ENCODE assay signal across 17 cellular contexts in the genomic region with DNA sequence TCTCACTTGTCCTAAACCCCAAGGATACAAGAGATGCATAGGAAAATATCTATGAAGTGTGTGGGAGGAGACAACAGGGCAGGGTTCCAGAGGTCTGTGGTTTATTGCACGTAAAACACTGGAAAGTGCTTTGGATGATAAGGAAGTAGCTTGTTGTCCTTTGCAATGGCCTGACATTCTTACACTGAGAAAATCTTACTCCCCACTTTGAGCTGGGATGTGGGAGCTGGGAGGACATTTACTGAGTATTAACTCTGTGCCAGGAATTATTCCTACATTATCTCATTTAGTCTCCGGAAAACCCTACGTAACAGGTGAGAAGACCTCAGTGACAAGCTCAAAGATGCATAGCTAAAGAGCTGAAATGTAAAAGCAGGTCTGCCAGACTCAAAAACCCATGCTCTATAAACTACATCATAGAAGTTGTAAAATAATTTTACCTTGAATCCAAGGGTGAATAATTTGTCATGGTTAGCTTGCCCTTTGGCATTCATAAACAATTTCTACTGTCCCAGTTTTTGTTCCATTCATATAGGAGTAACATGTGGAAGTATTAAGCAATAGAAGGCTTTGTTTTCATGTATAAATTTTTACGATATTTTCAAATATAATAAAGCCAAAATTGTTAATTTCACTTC. TPM values are rescaled to one million over a fixed set of nuclear protein-coding genes. Genes with fewer than 3 reads are reported as not detected.
A peak's percentile ranks its signal among the peaks of the same experiment; 100 is the strongest.
DNase-seq lines count a peak whose midpoint lies in the region; ATAC-seq, FAIRE-seq and TF ChIP-seq lines count a peak whose summit lies in the region.
"Had no signal": no experiment of that assay in that cellular context is flagged by ENCODE, and none has a peak within 500 bp of the region (broad histone marks: within the 10 kb centered on the region; RNA-seq: fewer than 3 reads in every experiment).

No MANE protein-coding gene starts in this region.

- H3K27ac ChIP-seq in SK-N-SH (ENCODE audit: low read depth in 2 of 2, low read length in 1 of 2) (no peak overlapping the region), transverse colon (peak overlapping the region; percentile 59 to 77 (median 70))
- H3K27ac ChIP-seq: psoas muscle had no signal

- no peak overlapping the region for H3K4me2 ChIP-seq in SK-N-SH

- H3K36me3 ChIP-seq in SK-N-SH (replicated peaks in 1 of 2; ENCODE audit: control insufficient read depth in 1 of 2, insufficient read depth in 2 of 2, low read length in 1 of 2) (no peaks in the 10 kb centered on the region), transverse colon (no peaks in the 10 kb centered on the region)
- H3K36me3 ChIP-seq: MG63 had no signal

- intact Hi-C loops in transverse colon (cut with DNase I; ENCODE audit: low total_unique reads): no loop called here

- POLR2A ChIA-PET in SK-N-SH (lab: Yijun Ruan, JAX): no interaction called here

- no peaks in the 10 kb centered on the region for H3F3A ChIP-seq in SK-N-SH (replicated peaks; ENCODE audit: insufficient read depth)

- CTCF ChIA-PET in SK-N-SH (lab: Yijun Ruan, JAX): interaction anchor here (1.1 kb wide), 1 partner anchor 9 kb away, joined by 5 read pairs; a partner anchor contains a TSS

- no peaks in the 10 kb centered on the region for H3K9me2 ChIP-seq in SK-N-SH

- TF ChIP-seq RAD21 in SK-N-SH (IDR thresholded peaks at IDR 0.05; ENCODE audit: low read length): no peak

- FAIRE-seq in RCC 7860 (lab: Jason Lieb, UNC): no peak
- FAIRE-seq: frontal cortex had no signal

- TF ChIP-seq CTCF in SK-N-SH (IDR thresholded peaks at IDR 0.05) (no peak), fibroblast of mammary gland (conservative IDR thresholded peaks at IDR 0.05; ENCODE audit: control insufficient read depth, insufficient read depth, low read depth, low read length) (no peak), transverse colon (IDR thresholded peaks at IDR 0.05) (no peak)

- in situ Hi-C loops in transverse colon (cut with MboI; ENCODE audit: low pct_ligation_motif_present in 1 of 4, low pct_unique_long_range_greater_than_20kb in 1 of 4, low sequenced_read_pairs in 3 of 4): no loop called here

- no peak overlapping the region for H3K9ac ChIP-seq in SK-N-SH

- DNase-seq in SK-N-SH (no peak), RCC 7860 (ENCODE audit: low spot score) (peak; percentile 6), fibroblast of mammary gland (ENCODE audit: low read depth) (peak; percentile 34), transverse colon (peak; percentile 60), GM03348 (ENCODE audit: low spot score) (no peak), DMS153 treated with DMSO at 0.1 percent for 48 hours (lab: John Stamatoyannopoulos, UW; ENCODE audit: unreplicated experiment) (no peak)
- DNase-seq in activated CD4-positive, alpha-beta T cell treated with anti-CD3 and anti-CD28 coated beads for 48 hours: no peak
- DNase-seq: CD4-positive, CD25-positive, alpha-beta regulatory T cell; MG63; NCI-H1930; NCI-H82; psoas muscle; stimulated activated naive CD4-positive, alpha-beta T cell; T-helper 1 cell had no signal

- TF ChIP-seq POLR2A in transverse colon (IDR thresholded peaks at IDR 0.05): no peak

- H3K27me3 ChIP-seq in SK-N-SH (ENCODE audit: insufficient read depth) (no peaks in the 10 kb centered on the region), transverse colon (no peaks in the 10 kb centered on the region)
- H3K27me3 ChIP-seq: MG63 had no signal

- 72% methylated on average over 4 of the region's 4 CpGs for WGBS in SK-N-SH (ENCODE audit: low lambda C conversion rate)
- 37 to 67% methylated on average over 4 of the region's 4 CpGs for WGBS in transverse colon (ENCODE audit: low coverage in 1 of 2), 2 donors

- no peaks in the 10 kb centered on the region for H3K4me1 ChIP-seq in SK-N-SH (ENCODE audit: control insufficient read depth in 1 of 2, insufficient read depth in 2 of 2, low read depth in 1 of 2, low read length in 1 of 2)
- H3K4me1 ChIP-seq in transverse colon: peaks cover 0 to 26% (median 14%) of the 10 kb centered on the region in 4 donors
- H3K4me1 ChIP-seq: psoas muscle had no signal

- no peaks in the 10 kb centered on the region for H4K20me1 ChIP-seq in SK-N-SH (ENCODE audit: insufficient read depth)

- 0 out of 2 replicates have a peak overlapping the region, but pooled peaks have one; percentile 35 for H2AFZ ChIP-seq in SK-N-SH (ENCODE audit: low read depth)

- H3K79me2 ChIP-seq in SK-N-SH (ENCODE audit: insufficient read depth): no peaks in the 10 kb centered on the region

- H3K4me3 ChIP-seq in SK-N-SH (ENCODE audit: low read depth in 2 of 2, low read length in 1 of 2) (no peak overlapping the region), fibroblast of mammary gland (ENCODE audit: control insufficient read depth, low read depth, low read length) (no peak overlapping the region), transverse colon (no peak overlapping the region)
- H3K4me3 ChIP-seq: MG63, psoas muscle had no signal

- ATAC-seq in SK-N-SH treated with all-trans-retinoic acid at 6 μM for 48 hours: no peak
- ATAC-seq: psoas muscle, WTC11 had no signal

- no peak for TF ChIP-seq EP300 in SK-N-SH (IDR thresholded peaks at IDR 0.05; ENCODE audit: borderline replicate concordance in 1 of 2, low read depth in 1 of 2, low read length in 1 of 2)
- TF ChIP-seq EP300 in transverse colon (IDR thresholded peaks at IDR 0.05; ENCODE audit: low read depth): no peak

- H3K9me3 ChIP-seq in SK-N-SH (no peaks in the 10 kb centered on the region), transverse colon (no peaks in the 10 kb centered on the region)
- H3K9me3 ChIP-seq: MG63, psoas muscle had no signal

TF ChIP-seq in SK-N-SH, 30 proteins besides CTCF, POLR2A, EP300 and RAD21 (continues in another document):
- TF ChIP-seq JUND (IDR thresholded peaks at IDR 0.05) (no peak), RXRA (IDR thresholded peaks at IDR 0.05; ENCODE audit: borderline replicate concordance, low read depth) (no peak), SIN3A (IDR thresholded peaks at IDR 0.05; ENCODE audit: borderline replicate concordance, low read depth, low read length) (no peak), GATA2 (CRISPR knock-in tag; IDR thresholded peaks at IDR 0.05) (no peak), SMC3 (IDR thresholded peaks at IDR 0.05; ENCODE audit: low read depth, low read length) (no peak), NFIC (IDR thresholded peaks at IDR 0.05; ENCODE audit: borderline replicate concordance) (no peak), CHD2 (IDR thresholded peaks at IDR 0.05; ENCODE audit: low read length, partially characterized antibody) (no peak), FOXJ3 (CRISPR knock-in tag; IDR thresholded peaks at IDR 0.05) (no peak), TEAD4 (IDR thresholded peaks at IDR 0.05; ENCODE audit: borderline replicate concordance, insufficient read depth) (no peak), NRF1 (IDR thresholded peaks at IDR 0.05; ENCODE audit: low read depth, low read length) (no peak)
- TF ChIP-seq, protein P1, sequence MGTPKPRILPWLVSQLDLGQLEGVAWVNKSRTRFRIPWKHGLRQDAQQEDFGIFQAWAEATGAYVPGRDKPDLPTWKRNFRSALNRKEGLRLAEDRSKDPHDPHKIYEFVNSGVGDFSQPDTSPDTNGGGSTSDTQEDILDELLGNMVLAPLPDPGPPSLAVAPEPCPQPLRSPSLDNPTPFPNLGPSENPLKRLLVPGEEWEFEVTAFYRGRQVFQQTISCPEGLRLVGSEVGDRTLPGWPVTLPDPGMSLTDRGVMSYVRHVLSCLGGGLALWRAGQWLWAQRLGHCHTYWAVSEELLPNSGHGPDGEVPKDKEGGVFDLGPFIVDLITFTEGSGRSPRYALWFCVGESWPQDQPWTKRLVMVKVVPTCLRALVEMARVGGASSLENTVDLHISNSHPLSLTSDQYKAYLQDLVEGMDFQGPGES (IDR thresholded peaks at IDR 0.05; ENCODE audit: low read depth, low read length): no peak
- TF ChIP-seq, protein P2, sequence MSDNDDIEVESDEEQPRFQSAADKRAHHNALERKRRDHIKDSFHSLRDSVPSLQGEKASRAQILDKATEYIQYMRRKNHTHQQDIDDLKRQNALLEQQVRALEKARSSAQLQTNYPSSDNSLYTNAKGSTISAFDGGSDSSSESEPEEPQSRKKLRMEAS (IDR thresholded peaks at IDR 0.05; ENCODE audit: low read depth): no peak

TF ChIP-seq in SK-N-SH treated with all-trans-retinoic acid at 6 μM for 48 hours, 23 proteins besides CTCF, POLR2A, EP300 and RAD21:
- TF ChIP-seq TOX (CRISPR knock-in tag; IDR thresholded peaks at IDR 0.05; ENCODE audit: borderline replicate concordance): no peak
- TF ChIP-seq ARNTL (CRISPR knock-in tag; IDR thresholded peaks at IDR 0.05; ENCODE audit: borderline replicate concordance, low read depth): no peak
- TF ChIP-seq, protein P3, sequence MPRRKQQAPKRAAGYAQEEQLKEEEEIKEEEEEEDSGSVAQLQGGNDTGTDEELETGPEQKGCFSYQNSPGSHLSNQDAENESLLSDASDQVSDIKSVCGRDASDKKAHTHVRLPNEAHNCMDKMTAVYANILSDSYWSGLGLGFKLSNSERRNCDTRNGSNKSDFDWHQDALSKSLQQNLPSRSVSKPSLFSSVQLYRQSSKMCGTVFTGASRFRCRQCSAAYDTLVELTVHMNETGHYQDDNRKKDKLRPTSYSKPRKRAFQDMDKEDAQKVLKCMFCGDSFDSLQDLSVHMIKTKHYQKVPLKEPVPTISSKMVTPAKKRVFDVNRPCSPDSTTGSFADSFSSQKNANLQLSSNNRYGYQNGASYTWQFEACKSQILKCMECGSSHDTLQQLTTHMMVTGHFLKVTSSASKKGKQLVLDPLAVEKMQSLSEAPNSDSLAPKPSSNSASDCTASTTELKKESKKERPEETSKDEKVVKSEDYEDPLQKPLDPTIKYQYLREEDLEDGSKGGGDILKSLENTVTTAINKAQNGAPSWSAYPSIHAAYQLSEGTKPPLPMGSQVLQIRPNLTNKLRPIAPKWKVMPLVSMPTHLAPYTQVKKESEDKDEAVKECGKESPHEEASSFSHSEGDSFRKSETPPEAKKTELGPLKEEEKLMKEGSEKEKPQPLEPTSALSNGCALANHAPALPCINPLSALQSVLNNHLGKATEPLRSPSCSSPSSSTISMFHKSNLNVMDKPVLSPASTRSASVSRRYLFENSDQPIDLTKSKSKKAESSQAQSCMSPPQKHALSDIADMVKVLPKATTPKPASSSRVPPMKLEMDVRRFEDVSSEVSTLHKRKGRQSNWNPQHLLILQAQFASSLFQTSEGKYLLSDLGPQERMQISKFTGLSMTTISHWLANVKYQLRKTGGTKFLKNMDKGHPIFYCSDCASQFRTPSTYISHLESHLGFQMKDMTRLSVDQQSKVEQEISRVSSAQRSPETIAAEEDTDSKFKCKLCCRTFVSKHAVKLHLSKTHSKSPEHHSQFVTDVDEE (CRISPR knock-in tag; IDR thresholded peaks at IDR 0.05): no peak
- TF ChIP-seq BACH2 (CRISPR knock-in tag; IDR thresholded peaks at IDR 0.05; ENCODE audit: borderline replicate concordance): no peak

RNA-seq across cellular contexts. Expression of a gene that starts 9.2 kb away (rescaled TPM):
- 0.05 and 0.26 TPM in 2 replicates for polyA plus RNA-seq in SK-N-SH (2012; rRNA removed)
- 0.01 and 0.03 TPM in 2 replicates for polyA plus RNA-seq in SK-N-SH (2012; cell fraction: cytosol; rRNA removed)
- 0.63 and 1.4 TPM in 2 replicates for polyA plus RNA-seq in SK-N-SH (2012; cell fraction: nucleus; rRNA removed)
- 100 to 1,000 TPM in 1 of 4 donors, 10 to 100 TPM in 3; 17.2 to 230 (median 52.7) TPM for total RNA-seq in transverse colon

Comparison
In these comparisons a context has a peak if more than half of its experiments do, and no peak if none do; other contexts are left out.
1. DNase-seq: peak in RCC 7860 (single experiment), fibroblast of mammary gland (single experiment) and transverse colon (single experiment); none in SK-N-SH (single experiment), activated CD4-positive, alpha-beta T cell treated with anti-CD3 and anti-CD28 coated beads for 48 hours (single experiment), GM03348 (single experiment) and DMS153 treated with DMSO at 0.1 percent for 48 hours (single experiment).
2. H3K27ac ChIP-seq: peak in transverse colon (4 of 4); none in SK-N-SH (0 of 2).